Comparison of ENCODE assay signal across 18 cellular contexts in genomic region chr7:77209479-77210139, GRCh38. TPM values are rescaled to one million over a fixed set of nuclear protein-coding genes. Genes with fewer than 3 reads are reported as not detected.
DNase-seq lines count a peak whose midpoint lies in the region; ATAC-seq, FAIRE-seq and TF ChIP-seq lines count a peak whose summit lies in the region.
"Had no signal": no experiment of that assay in that cellular context is flagged by ENCODE, and none has a peak within 500 bp of the region (broad histone marks: within the 10 kb centered on the region; RNA-seq: fewer than 3 reads in every experiment).

No MANE protein-coding gene starts in this region.

- no TSS peak for BruUV-seq in GM12878 (replicated peaks; lab: Mats Ljungman, UMichigan)

- H3K27me3 ChIP-seq in GM12878 (replicated peaks in 1 of 2; ENCODE audit: control insufficient read depth in 2 of 2, insufficient read depth in 2 of 2, low read length in 1 of 2): no peaks in the 10 kb centered on the region
- H3K27me3 ChIP-seq in brain microvascular endothelial cell (replicated peaks): no peaks in the 10 kb centered on the region
- H3K27me3 ChIP-seq: BE2C had no signal

- no peak for FAIRE-seq in GM12878 (lab: Jason Lieb, UNC)
- FAIRE-seq: G401.6, H54 had no signal

- H3K4me3 ChIP-seq in GM12878: no peak overlapping the region
- no peak overlapping the region for H3K4me3 ChIP-seq in brain microvascular endothelial cell (ENCODE audit: low read depth, low read length)

- H3K27me3 Mint-ChIP-seq in activated naive CD4-positive, alpha-beta T cell treated with anti-CD3 and anti-CD28 coated beads for 36 hours (ENCODE audit: low read depth): no peaks in the 10 kb centered on the region
- no peaks in the 10 kb centered on the region for H3K27me3 Mint-ChIP-seq in activated CD4-positive, alpha-beta T cell treated with anti-CD3 and anti-CD28 coated beads, Interleukin-2, amount 10 ng/mL, durations not matched to agents 24 days and 14 days
- H3K27me3 Mint-ChIP-seq: IgD-negative memory B cell had no signal

- WGBS in GM12878 (ENCODE audit: insufficient coverage, insufficient replicate concordance, low lambda C conversion rate, missing lambda C conversion rate): 88% methylated on average over 6 of the region's 6 CpGs

- intact Hi-C loops in activated naive CD4-positive, alpha-beta T cell treated with anti-CD3 and anti-CD28 coated beads for 36 hours (cut with micrococcal nuclease): no loop called here
- intact Hi-C loops in GM12878 (cut with micrococcal nuclease; ENCODE audit: unreplicated experiment): no loop called here
- intact Hi-C loops in activated CD4-positive, alpha-beta T cell treated with anti-CD3 and anti-CD28 coated beads, Interleukin-2, amount 10 ng/mL, durations not matched to agents 24 days and 14 days (cut with micrococcal nuclease): no loop called here

- no peaks in the 10 kb centered on the region for H3K4me1 Mint-ChIP-seq in activated naive CD4-positive, alpha-beta T cell treated with anti-CD3 and anti-CD28 coated beads for 36 hours (ENCODE audit: low read depth)
- no peaks in the 10 kb centered on the region for H3K4me1 Mint-ChIP-seq in stimulated activated effector memory CD8-positive, alpha-beta T cell treated with anti-CD3 and anti-CD28 coated beads, Interleukin-12 subunit alpha, Interleukin-12 subunit beta, amount 100 ng/mL, for 72 hours
- no peaks in the 10 kb centered on the region for H3K4me1 Mint-ChIP-seq in activated CD4-positive, alpha-beta T cell treated with anti-CD3 and anti-CD28 coated beads, Interleukin-2, amount 10 ng/mL, durations not matched to agents 24 days and 14 days

- no peak for TF ChIP-seq POLR2A in GM12878 (IDR thresholded peaks at IDR 0.05; ENCODE audit: low read depth, low read length)

- H3K36me3 Mint-ChIP-seq in activated naive CD4-positive, alpha-beta T cell treated with anti-CD3 and anti-CD28 coated beads for 36 hours (ENCODE audit: low read depth): peaks cover 12% of the 10 kb centered on the region
- no peaks in the 10 kb centered on the region for H3K36me3 Mint-ChIP-seq in stimulated activated effector memory CD8-positive, alpha-beta T cell treated with anti-CD3 and anti-CD28 coated beads, Interleukin-12 subunit alpha, Interleukin-12 subunit beta, amount 100 ng/mL, for 72 hours
- peaks cover 16% of the 10 kb centered on the region for H3K36me3 Mint-ChIP-seq in activated CD4-positive, alpha-beta T cell treated with anti-CD3 and anti-CD28 coated beads, Interleukin-2, amount 10 ng/mL, durations not matched to agents 24 days and 14 days (ENCODE audit: low read depth)

- no peak overlapping the region for H3K27ac Mint-ChIP-seq in activated naive CD4-positive, alpha-beta T cell treated with anti-CD3 and anti-CD28 coated beads for 36 hours
- no peak overlapping the region for H3K27ac Mint-ChIP-seq in stimulated activated effector memory CD8-positive, alpha-beta T cell treated with anti-CD3 and anti-CD28 coated beads, Interleukin-12 subunit alpha, Interleukin-12 subunit beta, amount 100 ng/mL, for 72 hours
- no peak overlapping the region for H3K27ac Mint-ChIP-seq in activated CD4-positive, alpha-beta T cell treated with anti-CD3 and anti-CD28 coated beads, Interleukin-2, amount 10 ng/mL, durations not matched to agents 24 days and 14 days
- H3K27ac Mint-ChIP-seq: CD8-positive, alpha-beta T cell; IgD-negative memory B cell had no signal

- RAD21 ChIA-PET in GM12878 (lab: Charles Lee; ENCODE audit: unreplicated experiment): interaction anchor here (0.6 to 1.0 kb wide), 2 partner anchors 37 to 226 kb away, joined by 3 to 4 read pairs; no protein-coding TSS in a partner anchor

- SMC1A ChIA-PET in GM12878 (lab: Charles Lee; ENCODE audit: uncharacterized antibody, unreplicated experiment): interaction anchor here (1.0 to 4.1 kb wide), 2 partner anchors 9 to 36 kb away, joined by 3 to 14 read pairs; no protein-coding TSS in a partner anchor

- H3K9me3 ChIP-seq in GM12878 (replicated peaks; ENCODE audit: control insufficient read depth, insufficient read depth, low read length): peaks cover 17% of the 10 kb centered on the region
- H3K9me3 ChIP-seq: BE2C had no signal

- H3K4me2 ChIP-seq in GM12878 (ENCODE audit: control insufficient read depth, insufficient read depth): no peak overlapping the region
- H3K4me2 ChIP-seq: KMS-11 had no signal

- in situ Hi-C loops in GM12878 (cut with MboI): no loop called here
- in situ Hi-C loops in brain microvascular endothelial cell (cut with HindIII; ENCODE audit: low pct_ligation_motif_present, low sequenced_read_pairs): no loop called here

- POLR2A ChIA-PET in GM12878 (lab: Charles Lee): no interaction called here

- ATAC-seq in GM12878: no peak
- no peak for ATAC-seq in stimulated activated effector memory CD8-positive, alpha-beta T cell treated with anti-CD3 and anti-CD28 coated beads, Interleukin-12 subunit alpha, Interleukin-12 subunit beta, amount 100 ng/mL, for 72 hours
- ATAC-seq: CD8-positive, alpha-beta T cell had no signal

- H2AFZ ChIP-seq in GM12878 (ENCODE audit: control insufficient read depth, low read depth, low read length): no peak overlapping the region

- peaks cover 8% of the 10 kb centered on the region for H3K4me1 ChIP-seq in GM12878 (ENCODE audit: control insufficient read depth, insufficient read depth, low read length)
- H3K4me1 ChIP-seq: BE2C, Caco-2 had no signal

- no peak overlapping the region for H3K9ac ChIP-seq in GM12878 (ENCODE audit: control insufficient read depth, insufficient read depth, low read length)
- H3K9ac ChIP-seq: KMS-11 had no signal

- H3K27ac ChIP-seq in GM12878 (ENCODE audit: control insufficient read depth, insufficient read depth) (no peak overlapping the region), brain microvascular endothelial cell (no peak overlapping the region)
- H3K27ac ChIP-seq: KMS-11 had no signal

- no peaks in the 10 kb centered on the region for H4K20me1 ChIP-seq in GM12878 (ENCODE audit: control insufficient read depth, insufficient read depth)

- H3K36me3 ChIP-seq in GM12878 (ENCODE audit: control insufficient read depth in 2 of 2, insufficient read depth in 2 of 2, low read length in 1 of 2): no peaks in the 10 kb centered on the region
- no peaks in the 10 kb centered on the region for H3K36me3 ChIP-seq in brain microvascular endothelial cell (replicated peaks)
- H3K36me3 ChIP-seq: BE2C had no signal

- no peak overlapping the region for H3K4me3 Mint-ChIP-seq in activated naive CD4-positive, alpha-beta T cell treated with anti-CD3 and anti-CD28 coated beads for 36 hours
- no peak overlapping the region for H3K4me3 Mint-ChIP-seq in stimulated activated effector memory CD8-positive, alpha-beta T cell treated with anti-CD3 and anti-CD28 coated beads, Interleukin-12 subunit alpha, Interleukin-12 subunit beta, amount 100 ng/mL, for 72 hours
- H3K4me3 Mint-ChIP-seq in activated CD4-positive, alpha-beta T cell treated with anti-CD3 and anti-CD28 coated beads, Interleukin-2, amount 10 ng/mL, durations not matched to agents 24 days and 14 days: no peak overlapping the region
- H3K4me3 Mint-ChIP-seq: CD14-positive monocyte; CD8-positive, alpha-beta T cell had no signal

- CTCF ChIA-PET in activated naive CD4-positive, alpha-beta T cell treated with anti-CD3 and anti-CD28 coated beads for 36 hours (lab: Charles Lee): no interaction called here
- CTCF ChIA-PET in GM12878 (lab: Yijun Ruan, JAX): no interaction called here

- no peaks in the 10 kb centered on the region for H3K79me2 ChIP-seq in GM12878 (ENCODE audit: control insufficient read depth, insufficient read depth, low read length)

- TF ChIP-seq RAD21 in GM12878 (IDR thresholded peaks at IDR 0.05; ENCODE audit: insufficient read depth, low read depth, low read length): no peak

- no peak for TF ChIP-seq EP300 in GM12878 (IDR thresholded peaks at IDR 0.05; ENCODE audit: borderline replicate concordance in 1 of 2, control insufficient read depth in 1 of 2, low read depth in 2 of 2, low read length in 2 of 2)

- TF ChIP-seq CTCF in GM12878 (IDR thresholded peaks at IDR 0.05 in 2 of 3, conservative IDR thresholded peaks at IDR 0.05 in 1 of 3; ENCODE audit: control insufficient read depth in 2 of 3, extremely low read depth in 1 of 3, insufficient read depth in 1 of 3, low read depth in 3 of 3, low read length in 3 of 3) (no peak), brain microvascular endothelial cell (IDR thresholded peaks at IDR 0.05; ENCODE audit: low read depth, low read length, missing control alignments) (no peak)

- peaks cover 21% of the 10 kb centered on the region for H3K9me3 Mint-ChIP-seq in activated naive CD4-positive, alpha-beta T cell treated with anti-CD3 and anti-CD28 coated beads for 36 hours
- peaks cover 13% of the 10 kb centered on the region for H3K9me3 Mint-ChIP-seq in stimulated activated effector memory CD8-positive, alpha-beta T cell treated with anti-CD3 and anti-CD28 coated beads, Interleukin-12 subunit alpha, Interleukin-12 subunit beta, amount 100 ng/mL, for 72 hours
- H3K9me3 Mint-ChIP-seq in activated CD4-positive, alpha-beta T cell treated with anti-CD3 and anti-CD28 coated beads, Interleukin-2, amount 10 ng/mL, durations not matched to agents 24 days and 14 days: peaks cover 26% of the 10 kb centered on the region

- peak; percentile 8 for DNase-seq in activated naive CD4-positive, alpha-beta T cell treated with anti-CD3 and anti-CD28 coated beads for 36 hours
- DNase-seq in activated naive CD4-positive, alpha-beta T cell treated with anti-CD3 and anti-CD28 coated beads, Interleukin-2, amount 50 U/mL, for 16 hours: no peak
- DNase-seq in NAMALWA (ENCODE audit: low spot score) (peak; percentile 13), GM12878 (ENCODE audit: low read depth, low spot score) (no peak), brain microvascular endothelial cell (no peak)
- DNase-seq in stimulated activated effector memory CD8-positive, alpha-beta T cell treated with anti-CD3 and anti-CD28 coated beads, Interleukin-12 subunit alpha, Interleukin-12 subunit beta, amount 100 ng/mL, for 72 hours (ENCODE audit: low spot score in 2 of 2): no peak
- no peak for DNase-seq in activated CD4-positive, alpha-beta T cell treated with anti-CD3 and anti-CD28 coated beads, Interleukin-2, amount 10 ng/mL, durations not matched to agents 24 days and 14 days
- DNase-seq: BE2C; CD8-positive, alpha-beta T cell; DMS79 treated with DMSO at 0.1 percent for 48 hours; EL had no signal

RNA-seq across cellular contexts. Expression of gene FGL2, which starts 10.0 kb away (rescaled TPM):
- total RNA-seq in activated naive CD4-positive, alpha-beta T cell treated with anti-CD3 and anti-CD28 coated beads for 36 hours: not detected
- total RNA-seq in GM12878 (2013; cell fraction: nucleolus; rRNA removed): 1.4 and 2.1 TPM in 2 replicates
- total RNA-seq in GM12878 (2014; rRNA removed): 1.9 and 2.5 TPM in 2 replicates
- 3.2 and 3.5 TPM in 2 replicates for total RNA-seq in GM12878 (2014; rRNA removed; fragmentation: Illumina TruSeq; extraction: Trizol)
- 1.2 and 1.7 TPM in 2 replicates for total RNA-seq in GM12878 (2021)
- 1.1 TPM for polyA plus RNA-seq in GM12878 (2011; ENCODE audit: low read depth)
- 0.04 TPM in 1 of 2 replicates, not detected in the other for polyA plus RNA-seq in GM12878 (2011; rRNA removed)
- not detected in 2 replicates for polyA plus RNA-seq in GM12878 (2011; cell fraction: cytosol; rRNA removed)
- polyA plus RNA-seq in GM12878 (2011; cell fraction: nucleus; rRNA removed): not detected in 2 replicates
- 1.3 and 1.7 TPM in 2 replicates for polyA plus RNA-seq in GM12878 (2012)
- 2.5 and 4.3 TPM in 2 replicates for polyA plus RNA-seq in GM12878 (2014; fragmentation: Illumina TruSeq; extraction: Trizol)
- polyA plus RNA-seq in GM12878 (2014; fragmentation: Nextera tagmentation; extraction: Ambion mirVana): 1 to 10 TPM; 1.2 to 1.6 TPM
- 1.4 and 1.5 TPM in 2 replicates for polyA plus RNA-seq in GM12878 (2014; rRNA removed)
- under 1 TPM; 0.44 to 0.66 TPM for polyA plus RNA-seq in GM12878 (2016; fragmentation: Nextera tagmentation; extraction: Ambion mirVana)
- polyA minus RNA-seq in GM12878 (2011; rRNA and poly(A)+ RNA removed): not detected in 2 replicates
- not detected in 2 replicates for polyA minus RNA-seq in GM12878 (2011; cell fraction: cytosol; rRNA and poly(A)+ RNA removed)
- not detected in 2 replicates for polyA minus RNA-seq in GM12878 (2011; cell fraction: nucleus; rRNA and poly(A)+ RNA removed)
- 1.7 and 1.8 TPM in 2 replicates for total RNA-seq in activated CD4-positive, alpha-beta T cell treated with anti-CD3 and anti-CD28 coated beads, Interleukin-2, amount 10 ng/mL, durations not matched to agents 24 days and 14 days
- total RNA-seq: Caco-2, HT1080 had no signal

Comparison
In these comparisons a context has a peak if more than half of its experiments do, and no peak if none do; other contexts are left out.
1. DNase-seq: peak in activated naive CD4-positive, alpha-beta T cell treated with anti-CD3 and anti-CD28 coated beads for 36 hours (single experiment) and NAMALWA (single experiment); none in activated naive CD4-positive, alpha-beta T cell treated with anti-CD3 and anti-CD28 coated beads, Interleukin-2, amount 50 U/mL, for 16 hours (single experiment), GM12878 (single experiment), stimulated activated effector memory CD8-positive, alpha-beta T cell treated with anti-CD3 and anti-CD28 coated beads, Interleukin-12 subunit alpha, Interleukin-12 subunit beta, amount 100 ng/mL, for 72 hours (0 of 2), brain microvascular endothelial cell (single experiment) and activated CD4-positive, alpha-beta T cell treated with anti-CD3 and anti-CD28 coated beads, Interleukin-2, amount 10 ng/mL, durations not matched to agents 24 days and 14 days (single experiment).